ENCODE assay signal across 8 cellular contexts in the genomic region with DNA sequence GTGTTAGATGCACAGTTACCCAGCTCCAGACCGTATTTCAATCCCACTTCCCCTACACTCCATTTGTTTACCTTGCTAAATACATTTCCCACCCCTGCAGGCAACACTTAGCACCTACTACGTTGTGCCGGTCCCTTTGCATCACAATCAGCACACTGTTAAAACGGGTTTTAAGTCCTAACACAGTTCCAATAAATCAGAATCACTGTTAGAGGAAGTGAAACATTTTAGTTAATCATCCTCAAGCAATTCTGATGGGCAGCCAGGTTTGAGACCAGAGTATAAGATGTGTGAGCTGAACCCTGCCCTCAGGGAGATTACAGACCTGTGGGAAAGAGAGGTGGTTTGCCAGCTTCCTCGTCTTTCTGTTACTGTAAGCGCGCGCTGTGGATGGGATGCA. TPM values are rescaled to one million over a fixed set of nuclear protein-coding genes. Genes with fewer than 3 reads are reported as not detected.
DNase-seq lines count a peak whose midpoint lies in the region; ATAC-seq and TF ChIP-seq lines count a peak whose summit lies in the region.

No MANE protein-coding gene starts in this region.

- H3K27ac Mint-ChIP-seq in activated CD4-positive, alpha-beta memory T cell treated with anti-CD3 and anti-CD28 coated beads for 36 hours: peak overlapping the region; percentile 67
- H3K27ac Mint-ChIP-seq in immature natural killer cell: peak overlapping the region; percentile 43 to 97 (median 77)

- H3K4me3 Mint-ChIP-seq in activated CD4-positive, alpha-beta memory T cell treated with anti-CD3 and anti-CD28 coated beads for 36 hours: peak overlapping the region; percentile 88
- H3K4me3 Mint-ChIP-seq in immature natural killer cell: peak overlapping the region; percentile 31 to 100 (median 65)

- no peaks in the 10 kb centered on the region for H3K27me3 Mint-ChIP-seq in activated CD4-positive, alpha-beta memory T cell treated with anti-CD3 and anti-CD28 coated beads for 36 hours
- H3K27me3 Mint-ChIP-seq in immature natural killer cell (ENCODE audit: low read depth in 3 of 3): peaks cover 12 to 22% (median 19%) of the 10 kb centered on the region in 3 donors

- H3K27ac ChIP-seq in heart right ventricle (peak overlapping the region in 7 of 10 donors; percentile 47 to 99 (median 61)), right atrium auricular region (no peak overlapping the region), urinary bladder (ENCODE audit: low read depth) (no peak overlapping the region)

- POLR2A ChIA-PET in activated CD4-positive, alpha-beta memory T cell treated with anti-CD3 and anti-CD28 coated beads for 36 hours (lab: Charles Lee): interaction anchor here (0.6 to 1.4 kb wide), 3 partner anchors 23 to 146 kb away, joined by 3 to 4 read pairs (median 4); no protein-coding TSS in a partner anchor

- H3K4me1 Mint-ChIP-seq in activated CD4-positive, alpha-beta memory T cell treated with anti-CD3 and anti-CD28 coated beads for 36 hours (ENCODE audit: low read depth): peaks cover 44% of the 10 kb centered on the region
- peaks cover 42 to 45% of the 10 kb centered on the region in 2 donors for H3K4me1 Mint-ChIP-seq in immature natural killer cell

- CTCF ChIA-PET in activated CD4-positive, alpha-beta memory T cell treated with anti-CD3 and anti-CD28 coated beads for 36 hours (lab: Charles Lee): interaction anchor here (0.9 to 4.4 kb wide), 4 partner anchors 10 to 30 kb away, joined by 3 to 25 read pairs (median 3); a partner anchor contains a TSS

- peaks cover 23% of the 10 kb centered on the region for H3K36me3 Mint-ChIP-seq in activated CD4-positive, alpha-beta memory T cell treated with anti-CD3 and anti-CD28 coated beads for 36 hours
- H3K36me3 Mint-ChIP-seq in immature natural killer cell: peaks cover 0 to 7% (median 4%) of the 10 kb centered on the region in 3 donors

- H3K4me1 ChIP-seq in heart right ventricle (peaks cover 4 to 59% (median 47%) of the 10 kb centered on the region in 9 donors), right atrium auricular region (peaks cover 0 to 39% of the 10 kb centered on the region in 2 donors), urinary bladder (ENCODE audit: insufficient read depth) (no peaks in the 10 kb centered on the region)

- H3K36me3 ChIP-seq in heart right ventricle: peaks cover 0 to 4% (median 0%) of the 10 kb centered on the region in 9 donors
- no peaks in the 10 kb centered on the region for H3K36me3 ChIP-seq in right atrium auricular region
- H3K36me3 ChIP-seq in urinary bladder (ENCODE audit: insufficient read depth): no peaks in the 10 kb centered on the region

- H3K27me3 ChIP-seq in heart right ventricle (no peaks in the 10 kb centered on the region), right atrium auricular region (no peaks in the 10 kb centered on the region)

- H3K4me3 ChIP-seq in heart right ventricle (peak overlapping the region in 7 of 10 donors; percentile 73 to 96 (median 93)), right atrium auricular region (peak overlapping the region in 1 of 2 donors; percentile 92), urinary bladder (ENCODE audit: low read depth, low read length) (peak overlapping the region; percentile 15)

- H3K9me3 Mint-ChIP-seq in activated CD4-positive, alpha-beta memory T cell treated with anti-CD3 and anti-CD28 coated beads for 36 hours: no peaks in the 10 kb centered on the region
- peaks cover 0 to 3% (median 0%) of the 10 kb centered on the region in 6 donors for H3K9me3 Mint-ChIP-seq in immature natural killer cell

- no peak for DNase-seq in heart right ventricle
- no peak for DNase-seq in right atrium auricular region (ENCODE audit: low spot score)
- DNase-seq in activated CD4-positive, alpha-beta memory T cell treated with anti-CD3 and anti-CD28 coated beads for 36 hours: no peak
- no peak for DNase-seq in immature natural killer cell
- DNase-seq in RPMI8226: no peak

- WGBS in heart right ventricle, 2 donors: 36 to 41% methylated on average over 8 of the region's 8 CpGs
- WGBS in urinary bladder: 24% methylated on average over 8 of the region's 8 CpGs

- no peak for TF ChIP-seq CTCF in heart right ventricle (IDR thresholded peaks at IDR 0.05)
- no peak for TF ChIP-seq CTCF in right atrium auricular region (IDR thresholded peaks at IDR 0.05)

- no peak for ATAC-seq in heart right ventricle
- no peak for ATAC-seq in HG03196 (IDR thresholded peaks at IDR 0.05; ENCODE audit: unreplicated experiment)
- ATAC-seq in HG03565 (IDR thresholded peaks at IDR 0.05; ENCODE audit: unreplicated experiment): no peak

- intact Hi-C loops in heart right ventricle (cut with DNase I): no loop called here
- intact Hi-C loops in activated CD4-positive, alpha-beta memory T cell treated with anti-CD3 and anti-CD28 coated beads for 36 hours (cut with micrococcal nuclease): no loop called here

- H3K9me3 ChIP-seq in heart right ventricle (no peaks in the 10 kb centered on the region), right atrium auricular region (no peaks in the 10 kb centered on the region)

RNA-seq across cellular contexts. Expression of a gene that starts 3.0 kb away (rescaled TPM):
- total RNA-seq in heart right ventricle (10 to 100 TPM in 7 of 10 donors, 1 to 10 TPM in 3; 8.2 to 12.8 (median 10.7) TPM), right atrium auricular region (10 to 100 TPM; 10.2 to 14.4 TPM), urinary bladder (18.0 TPM)
- polyA plus RNA-seq in heart right ventricle (10 to 100 TPM in 1 of 2 donors, 1 to 10 TPM in 1; 7.7 to 10.8 TPM), immature natural killer cell (10 to 100 TPM in 1 of 3 donors, 1 to 10 TPM in 2; 2.1 to 14.0 (median 6.1) TPM), urinary bladder (14.2 TPM)
- 10 to 100 TPM; 15.2 to 15.9 TPM for total RNA-seq in activated CD4-positive, alpha-beta memory T cell treated with anti-CD3 and anti-CD28 coated beads for 36 hours

RNA-seq across cellular contexts. Expression of a gene that starts 9.8 kb away (rescaled TPM):
- total RNA-seq in heart right ventricle (1 to 10 TPM; 3.1 to 5.5 (median 4.5) TPM), right atrium auricular region (1 to 10 TPM; 2.4 to 3.4 TPM), urinary bladder (5.0 TPM)
- polyA plus RNA-seq in heart right ventricle (1 to 10 TPM; 3.5 to 4.1 TPM), immature natural killer cell (under 1 TPM; 0.23 to 0.50 (median 0.32) TPM), urinary bladder (6.4 TPM)
- 1 to 10 TPM; 5.4 to 6.4 TPM for total RNA-seq in activated CD4-positive, alpha-beta memory T cell treated with anti-CD3 and anti-CD28 coated beads for 36 hours

RNA-seq across cellular contexts. Expression of a gene that starts 25.0 kb away (rescaled TPM):
- 10 to 100 TPM in 6 of 10 donors, 1 to 10 TPM in 4; 7.2 to 16.5 (median 10.9) TPM for total RNA-seq in heart right ventricle
- polyA plus RNA-seq in heart right ventricle: 1 to 10 TPM; 4.5 to 5.2 TPM
- total RNA-seq in right atrium auricular region: 1 to 10 TPM; 5.3 TPM
- 1 to 10 TPM; 4.4 to 4.7 TPM for total RNA-seq in activated CD4-positive, alpha-beta memory T cell treated with anti-CD3 and anti-CD28 coated beads for 36 hours
- under 1 TPM; 0.08 to 0.27 (median 0.21) TPM for polyA plus RNA-seq in immature natural killer cell
- total RNA-seq in urinary bladder: 3.4 TPM
- 11.1 TPM for polyA plus RNA-seq in urinary bladder

RNA-seq across cellular contexts. Expression of a gene that starts 42.8 kb away (rescaled TPM):
- total RNA-seq in heart right ventricle (under 1 TPM in 2 of 10 donors, not detected in 8; 0.12 to 0.30 TPM), right atrium auricular region (not detected), urinary bladder (not detected)
- polyA plus RNA-seq in heart right ventricle (not detected), immature natural killer cell (not detected), urinary bladder (0.04 TPM)
- not detected for total RNA-seq in activated CD4-positive, alpha-beta memory T cell treated with anti-CD3 and anti-CD28 coated beads for 36 hours

RNA-seq across cellular contexts. Expression of a gene that starts 46.6 kb away (rescaled TPM):
- total RNA-seq in heart right ventricle: 10 to 100 TPM; 12.1 to 32.3 (median 19.1) TPM
- 10 to 100 TPM; 31.1 to 53.9 TPM for polyA plus RNA-seq in heart right ventricle
- total RNA-seq in right atrium auricular region: 10 to 100 TPM; 30.6 to 30.7 TPM
- 1 to 10 TPM; 9.5 to 9.7 TPM for total RNA-seq in activated CD4-positive, alpha-beta memory T cell treated with anti-CD3 and anti-CD28 coated beads for 36 hours
- 1 to 10 TPM; 6.7 to 8.9 (median 7.1) TPM for polyA plus RNA-seq in immature natural killer cell
- total RNA-seq in urinary bladder: 10.8 TPM
- 47.5 TPM for polyA plus RNA-seq in urinary bladder

Comparison
In these comparisons a context has a peak if more than half of its experiments do, and no peak if none do; other contexts are left out.
1. H3K27ac ChIP-seq: peak in heart right ventricle (7 of 10); none in right atrium auricular region (0 of 2) and urinary bladder (single experiment).